1 cellular context compared by ENCODE assay signal in genomic region chr4:84631573-84631972, GRCh38.
A peak's percentile ranks its signal among the peaks of the same experiment; 100 is the strongest.
TF ChIP-seq lines count a peak whose summit lies in the region.

No MANE protein-coding gene starts in this region.

TF ChIP-seq in HepG2, 621 proteins besides CTCF, POLR2A, EP300 and RAD21:
- TF ChIP-seq ZNF710 (CRISPR knock-in tag; IDR thresholded peaks at IDR 0.05; ENCODE audit: borderline replicate concordance) (no peak), MNT (IDR thresholded peaks at IDR 0.05) (peak; percentile 17; the same call in 1 of the 2 replicates)
